1 cellular context compared by ENCODE assay signal in the genomic region with DNA sequence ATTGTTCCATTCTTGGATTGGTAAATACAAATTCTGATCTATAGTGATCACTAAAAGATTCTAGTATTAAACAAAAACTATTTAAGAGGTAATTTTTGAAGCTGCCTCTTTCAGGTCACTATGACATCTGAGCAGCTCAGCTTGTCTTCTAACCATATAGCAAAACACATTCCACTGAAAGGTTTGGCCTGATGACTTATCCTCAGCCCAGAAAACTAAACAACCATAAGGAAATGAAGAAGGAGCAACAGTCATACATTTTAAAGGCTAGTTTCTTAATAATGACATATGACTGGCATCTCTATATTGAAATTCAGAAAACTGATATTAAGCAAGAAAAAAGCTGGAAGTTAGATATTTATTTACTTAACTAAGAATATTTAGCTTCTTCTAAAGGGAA.
TF ChIP-seq lines count a peak whose summit lies in the region.

No MANE protein-coding gene starts in this region.

TF ChIP-seq in endothelial cell of umbilical vein, 7 proteins besides CTCF, POLR2A, EP300 and RAD21 (continued from another document):
- no peak for TF ChIP-seq MAX (IDR thresholded peaks at IDR 0.05; ENCODE audit: insufficient read depth, insufficient read length)
